Comparison of ENCODE assay signal across 9 cellular contexts in the genomic region with DNA sequence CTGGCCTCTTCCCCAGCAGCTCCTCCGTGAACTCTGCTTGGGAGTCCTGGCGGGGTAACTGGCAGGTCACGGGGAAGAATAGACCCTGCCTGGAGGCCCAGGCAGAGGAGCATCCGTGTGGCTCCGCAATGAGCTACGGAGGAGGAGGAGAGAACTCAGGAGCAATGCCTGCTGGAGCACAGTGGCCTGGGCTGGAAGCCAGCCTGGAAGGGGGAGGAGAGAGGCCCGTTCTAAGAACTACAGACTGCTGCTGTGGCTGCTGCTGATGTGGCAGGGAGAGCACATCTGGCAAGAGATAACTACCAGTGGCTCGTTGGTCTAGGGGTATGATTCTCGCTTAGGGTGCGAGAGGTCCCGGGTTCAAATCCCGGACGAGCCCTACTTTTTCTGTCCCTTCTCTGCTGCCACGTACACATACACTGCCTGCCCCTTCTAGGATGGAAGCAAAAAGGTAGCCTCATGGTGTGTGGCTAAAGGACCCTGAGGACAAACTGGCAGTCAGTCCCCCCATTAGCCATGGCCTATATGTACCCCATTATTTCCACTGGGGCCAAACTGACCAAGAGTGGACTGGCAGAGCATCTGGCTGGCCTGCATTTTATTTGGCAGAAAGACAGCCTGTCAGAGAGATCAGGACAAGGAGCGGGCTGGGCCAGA. TPM values are rescaled to one million over a fixed set of nuclear protein-coding genes. Genes with fewer than 3 reads are reported as not detected.
DNase-seq lines count a peak whose midpoint lies in the region; ATAC-seq, FAIRE-seq and TF ChIP-seq lines count a peak whose summit lies in the region.
"Had no signal": no experiment of that assay in that cellular context is flagged by ENCODE, and none has a peak within 500 bp of the region (broad histone marks: within the 10 kb centered on the region; RNA-seq: fewer than 3 reads in every experiment).

No MANE protein-coding gene starts in this region.

- DNase-seq in A549 (ENCODE audit: low read depth in 1 of 2, low spot score in 1 of 2) (peak; percentile 64 to 77), cardiac fibroblast (ENCODE audit: low read depth in 2 of 2) (peak; percentile 93 to 95), kidney glomerular epithelial cell (lab: John Stamatoyannopoulos, UW) (peak; percentile 26), upper lobe of right lung (no peak), NCI-H2029 (lab: John Stamatoyannopoulos, UW) (no peak), ACHN (no peak), COLO829 (ENCODE audit: low spot score) (no peak)
- DNase-seq: activated T-cell treated with anti-CD3 and anti-CD28 coated beads, Interleukin-2, amount 50 U/mL, for 72 hours had no signal

- H3K4me3 ChIP-seq in A549 (no peak overlapping the region), cardiac fibroblast (replicated peaks in 1 of 2; ENCODE audit: low read depth in 2 of 2, low read length in 2 of 2) (peak overlapping the region in 1 of 2 donors; percentile 9), upper lobe of right lung (no peak overlapping the region)

- no peaks in the 10 kb centered on the region for H3K36me3 ChIP-seq in upper lobe of right lung

- H3K4me1 ChIP-seq in A549 (no peaks in the 10 kb centered on the region), upper lobe of right lung (no peaks in the 10 kb centered on the region)

- H3K27ac ChIP-seq in A549 (no peak overlapping the region), upper lobe of right lung (no peak overlapping the region)

- H3K27me3 ChIP-seq in upper lobe of right lung: no peaks in the 10 kb centered on the region

- TF ChIP-seq RAD21 in A549 (conservative IDR thresholded peaks at IDR 0.05 in 1 of 2, IDR thresholded peaks at IDR 0.05 in 1 of 2): no peak

- in situ Hi-C loops in ACHN (cut with HindIII; ENCODE audit: low pct_ligation_motif_present, low pct_unique_long_range_greater_than_20kb, low sequenced_read_pairs): no loop called here

- no peak for TF ChIP-seq EP300 in A549 (IDR thresholded peaks at IDR 0.05)

- intact Hi-C loops in upper lobe of right lung (cut with DNase I): no loop called here

- no peak for FAIRE-seq in A549 (lab: Jason Lieb, UNC)

- ATAC-seq in A549: peak; percentile 91 to 96
- ATAC-seq in HG02798 (IDR thresholded peaks at IDR 0.05; ENCODE audit: poor library complexity, unreplicated experiment): peak; percentile 48
- peak; percentile 42 for ATAC-seq in upper lobe of right lung

- CTCF ChIA-PET in A549 (lab: Yijun Ruan, JAX): interaction anchor here (1.4 kb wide), 1 partner anchor 96 kb away, joined by 4 read pairs; no protein-coding TSS in a partner anchor

- 41% methylated on average over 15 of the region's 15 CpGs for WGBS in A549 (ENCODE audit: missing lambda C conversion rate)

- H3K9me3 ChIP-seq in A549 (peaks cover 3% of the 10 kb centered on the region; the same call in 2 of the 3 replicates), upper lobe of right lung (no peaks in the 10 kb centered on the region)

- no peak for TF ChIP-seq POLR2A in A549 (IDR thresholded peaks at IDR 0.05; ENCODE audit: low read length)

- no peak overlapping the region for H3K4me2 ChIP-seq in A549

- TF ChIP-seq CTCF in A549 (IDR thresholded peaks at IDR 0.05) (no peak), cardiac fibroblast (IDR thresholded peaks at IDR 0.05; ENCODE audit: low read depth, low read length) (no peak), upper lobe of right lung (IDR thresholded peaks at IDR 0.05) (no peak)

- POLR2A ChIA-PET in A549 (lab: Yijun Ruan, JAX): no interaction called here

TF ChIP-seq in A549, 52 proteins besides CTCF, POLR2A, EP300 and RAD21:
- TF ChIP-seq EHF (CRISPR knock-in tag; IDR thresholded peaks at IDR 0.05) (no peak), HEYL (CRISPR knock-in tag; IDR thresholded peaks at IDR 0.05) (no peak), EHMT2 (IDR thresholded peaks at IDR 0.05; ENCODE audit: low read depth) (no peak), FOSL2 (IDR thresholded peaks at IDR 0.05) (no peak), FOSL2 (CRISPR knock-in tag; IDR thresholded peaks at IDR 0.05) (no peak), PHF8 (IDR thresholded peaks at IDR 0.05; ENCODE audit: borderline replicate concordance, low read depth) (no peak), PBX3 (IDR thresholded peaks at IDR 0.05) (no peak), SREBF2 (IDR thresholded peaks at IDR 0.05) (peak; percentile 72), ZC3H11A (IDR thresholded peaks at IDR 0.05) (no peak), HOXB5 (CRISPR knock-in tag; IDR thresholded peaks at IDR 0.05) (0 out of 2 replicates have a peak, but pooled peaks have one; percentile 38), KDM5A (IDR thresholded peaks at IDR 0.05) (no peak)
- TF ChIP-seq, protein P1, sequence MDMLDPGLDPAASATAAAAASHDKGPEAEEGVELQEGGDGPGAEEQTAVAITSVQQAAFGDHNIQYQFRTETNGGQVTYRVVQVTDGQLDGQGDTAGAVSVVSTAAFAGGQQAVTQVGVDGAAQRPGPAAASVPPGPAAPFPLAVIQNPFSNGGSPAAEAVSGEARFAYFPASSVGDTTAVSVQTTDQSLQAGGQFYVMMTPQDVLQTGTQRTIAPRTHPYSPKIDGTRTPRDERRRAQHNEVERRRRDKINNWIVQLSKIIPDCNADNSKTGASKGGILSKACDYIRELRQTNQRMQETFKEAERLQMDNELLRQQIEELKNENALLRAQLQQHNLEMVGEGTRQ (IDR thresholded peaks at IDR 0.05): no peak
TF ChIP-seq in A549: peak in this region for 2.

RNA-seq across cellular contexts. Expression of gene OPN1SW, which starts 7.7 kb away (rescaled TPM):
- polyA plus RNA-seq in A549 (2011; rRNA removed) (not detected in 2 replicates), A549 (2017; fragmentation: RNase III; extraction: RNeasy Plus Mini Kit Qiagen cat#74134 plus additional on column Dnase treatment) (not detected in 3 replicates)
- polyA plus RNA-seq in A549 (2012; cell fraction: cytosol; rRNA removed): not detected in 2 replicates
- not detected in 2 replicates for polyA plus RNA-seq in A549 (2012; cell fraction: nucleus; rRNA removed)
- polyA minus RNA-seq in A549 (2011; rRNA and poly(A)+ RNA removed): not detected in 2 replicates
- total RNA-seq in upper lobe of right lung: not detected
- total RNA-seq: activated T-cell treated with anti-CD3 and anti-CD28 coated beads, Interleukin-2, amount 50 U/mL, for 72 hours had no signal

RNA-seq across cellular contexts. Expression of gene CCDC136, which starts 8.5 kb away (rescaled TPM):
- polyA plus RNA-seq in A549 (2011; rRNA removed): 5.4 and 5.6 TPM in 2 replicates
- polyA plus RNA-seq in A549 (2012; cell fraction: cytosol; rRNA removed): 1.7 and 1.8 TPM in 2 replicates
- polyA plus RNA-seq in A549 (2012; cell fraction: nucleus; rRNA removed): 4.9 and 5.3 TPM in 2 replicates
- 3.6 to 7.3 TPM (median 4.7 TPM) in 3 replicates for polyA plus RNA-seq in A549 (2017; fragmentation: RNase III; extraction: RNeasy Plus Mini Kit Qiagen cat#74134 plus additional on column Dnase treatment)
- 5.0 and 6.4 TPM in 2 replicates for polyA minus RNA-seq in A549 (2011; rRNA and poly(A)+ RNA removed)
- 3.1 TPM for total RNA-seq in upper lobe of right lung

RNA-seq across cellular contexts. Expression of gene CALU, which starts 44.1 kb away (rescaled TPM):
- polyA plus RNA-seq in A549 (2011; rRNA removed): 182 and 233 TPM in 2 replicates
- polyA plus RNA-seq in A549 (2012; cell fraction: cytosol; rRNA removed): 43.8 and 44.0 TPM in 2 replicates
- 25.1 and 38.1 TPM in 2 replicates for polyA plus RNA-seq in A549 (2012; cell fraction: nucleus; rRNA removed)
- 186 to 198 TPM (median 192 TPM) in 3 replicates for polyA plus RNA-seq in A549 (2017; fragmentation: RNase III; extraction: RNeasy Plus Mini Kit Qiagen cat#74134 plus additional on column Dnase treatment)
- polyA minus RNA-seq in A549 (2011; rRNA and poly(A)+ RNA removed): 53.6 and 71.7 TPM in 2 replicates
- total RNA-seq in upper lobe of right lung: 100 TPM

RNA-seq across cellular contexts. Expression of gene FLNC, which starts 46.9 kb away (rescaled TPM):
- polyA plus RNA-seq in A549 (2011; rRNA removed) (0.43 and 0.60 TPM in 2 replicates), A549 (2017; fragmentation: RNase III; extraction: RNeasy Plus Mini Kit Qiagen cat#74134 plus additional on column Dnase treatment) (3.2 to 3.4 TPM (median 3.4 TPM) in 3 replicates)
- 0.70 and 1.1 TPM in 2 replicates for polyA plus RNA-seq in A549 (2012; cell fraction: cytosol; rRNA removed)
- polyA plus RNA-seq in A549 (2012; cell fraction: nucleus; rRNA removed): 2.1 and 2.7 TPM in 2 replicates
- polyA minus RNA-seq in A549 (2011; rRNA and poly(A)+ RNA removed): 1.7 and 3.0 TPM in 2 replicates
- total RNA-seq in upper lobe of right lung: 7.7 TPM

Comparison
In these comparisons a context has a peak if more than half of its experiments do, and no peak if none do; other contexts are left out.
1. ATAC-seq: peak in every context shown above with its lines; median percentile 94 in A549; 48 in HG02798; 42 in upper lobe of right lung.
2. DNase-seq: peak in A549 (2 of 2), cardiac fibroblast (2 of 2) and kidney glomerular epithelial cell (single experiment); none in upper lobe of right lung (single experiment), NCI-H2029 (single experiment), ACHN (single experiment) and COLO829 (single experiment).